ENCODE assay signal across 8 cellular contexts in the genomic region with DNA sequence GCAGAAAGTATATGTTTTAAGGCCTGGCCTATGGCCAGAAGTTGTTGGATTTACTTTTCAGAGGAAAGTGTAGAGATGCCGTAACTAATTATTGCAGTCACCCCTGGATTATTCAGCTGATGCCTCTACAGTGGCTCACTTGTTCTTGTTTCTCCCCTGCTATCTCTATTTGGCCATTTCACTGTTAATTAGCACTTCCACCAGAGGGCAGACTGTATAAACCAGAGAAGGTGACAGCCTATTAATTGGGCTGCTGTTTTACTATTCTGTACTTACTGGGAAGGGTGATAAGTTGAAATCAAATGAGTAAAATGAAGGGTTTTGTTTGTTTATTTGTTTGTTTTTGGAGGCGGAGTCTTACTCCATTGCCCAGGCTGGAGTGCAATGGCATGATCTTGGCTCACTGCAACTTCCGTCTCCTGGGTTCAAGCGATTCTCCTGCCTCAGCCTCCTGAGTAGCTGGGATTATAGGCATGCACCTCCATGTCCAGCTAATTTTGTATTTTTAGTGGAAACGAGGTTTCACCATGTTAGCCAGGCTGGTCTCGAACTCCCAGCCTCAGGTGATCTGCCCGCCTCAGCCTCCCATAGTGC.
DNase-seq lines count a peak whose midpoint lies in the region; ATAC-seq and TF ChIP-seq lines count a peak whose summit lies in the region.

No MANE protein-coding gene starts in this region.

- no peaks in the 10 kb centered on the region for H3K27me3 ChIP-seq in dorsolateral prefrontal cortex

- ATAC-seq in esophagus mucosa, result no peak
- ATAC-seq in GM21737 (IDR thresholded peaks at IDR 0.05; ENCODE audit: unreplicated experiment), result no peak

- no peak overlapping the region for H3K4me3 ChIP-seq in dorsolateral prefrontal cortex

- no peak overlapping the region for H3K27ac ChIP-seq in dorsolateral prefrontal cortex

- DNase-seq in NCI-H345 (lab: John Stamatoyannopoulos, UW) (peak; percentile 1), NCI-H345 treated with DMSO at 0.1 percent for 48 hours (lab: John Stamatoyannopoulos, UW; ENCODE audit: unreplicated experiment) (no peak), NCI-H1694 treated with DMSO at 0.1 percent for 48 hours (lab: John Stamatoyannopoulos, UW) (peak; percentile 60), dorsolateral prefrontal cortex (no peak), pons (ENCODE audit: low spot score) (peak; percentile 60), cerebellar nuclear complex (lab: John Stamatoyannopoulos, UW) (no peak)

- intact Hi-C loops in dorsolateral prefrontal cortex (cut with DNase I), result loop anchor here in 1 of 2 donors (5.0 kb wide), 1 partner anchor 225 kb away; no protein-coding TSS in a partner anchor

- peak in 55 of 56 donors; percentile 22 to 70 (median 47) for TF ChIP-seq CTCF in dorsolateral prefrontal cortex (IDR thresholded peaks at IDR 0.05 in 54 of 56, conservative IDR thresholded peaks at IDR 0.05 in 2 of 56; ENCODE audit: low read depth in 1 of 56, partially characterized antibody in 56 of 56)

Comparison
In these comparisons a context has a peak if more than half of its experiments do, and no peak if none do; other contexts are left out.
1. DNase-seq: peak in NCI-H345 (single experiment), NCI-H1694 treated with DMSO at 0.1 percent for 48 hours (single experiment) and pons (single experiment); none in NCI-H345 treated with DMSO at 0.1 percent for 48 hours (single experiment), dorsolateral prefrontal cortex (0 of 10) and cerebellar nuclear complex (0 of 2).